ENCODE assay signal across 23 cellular contexts in genomic region chr14:70602254-70602653, GRCh38. TPM values are rescaled to one million over a fixed set of nuclear protein-coding genes. Genes with fewer than 3 reads are reported as not detected.
DNase-seq lines count a peak whose midpoint lies in the region; ATAC-seq, FAIRE-seq and TF ChIP-seq lines count a peak whose summit lies in the region.
"Had no signal": no experiment of that assay in that cellular context is flagged by ENCODE, and none has a peak within 500 bp of the region (broad histone marks: within the 10 kb centered on the region; RNA-seq: fewer than 3 reads in every experiment).

No MANE protein-coding gene starts in this region.

- H3K27ac Mint-ChIP-seq in stimulated activated memory B cell treated with anti-CD40 and anti-IgM and Interleukin-4, amounts not matched to agents 10 μg/mL and 1 μg/mL and 100 μg/mL, for 72 hours, result no peak overlapping the region
- H3K27ac Mint-ChIP-seq: activated CD4-positive, alpha-beta T cell treated with anti-CD3 and anti-CD28 coated beads, Interleukin-2, amount 10 ng/mL, durations not matched to agents 24 days and 14 days; activated naive CD8-positive, alpha-beta T cell treated with anti-CD3 and anti-CD28 coated beads, Interleukin-2, amount 10 ng/mL, durations not matched to agents 7 days and 5 days; activated T-helper 2 cell treated with anti-CD3 and anti-CD28 coated beads, Interferon-gamma antibody, Interleukin-2, Interleukin-4, amounts not matched to agents 10 μg/mL and 5 μg/mL and 100 μg/mL, durations not matched to agents 14 hours and 24 hours and 36 hours; HFFc6; neural progenitor cell had no signal

- TF ChIP-seq POLR2A in GM12892 (IDR thresholded peaks at IDR 0.05; ENCODE audit: low read depth, low read length), result no peak

- H3K4me1 Mint-ChIP-seq in stimulated activated memory B cell treated with anti-CD40 and anti-IgM and Interleukin-4, amounts not matched to agents 10 μg/mL and 1 μg/mL and 100 μg/mL, for 72 hours, result peaks cover 49% of the 10 kb centered on the region

- no peaks in the 10 kb centered on the region for H3K27me3 Mint-ChIP-seq in stimulated activated memory B cell treated with anti-CD40 and anti-IgM and Interleukin-4, amounts not matched to agents 10 μg/mL and 1 μg/mL and 100 μg/mL, for 72 hours

- no peaks in the 10 kb centered on the region for H3K9me3 Mint-ChIP-seq in stimulated activated memory B cell treated with anti-CD40 and anti-IgM and Interleukin-4, amounts not matched to agents 10 μg/mL and 1 μg/mL and 100 μg/mL, for 72 hours
- H3K9me3 Mint-ChIP-seq: activated CD4-positive, alpha-beta T cell treated with anti-CD3 and anti-CD28 coated beads, Interleukin-2, amount 10 ng/mL, durations not matched to agents 24 days and 14 days; activated naive CD8-positive, alpha-beta T cell treated with anti-CD3 and anti-CD28 coated beads, Interleukin-2, amount 10 ng/mL, durations not matched to agents 7 days and 5 days; activated T-helper 2 cell treated with anti-CD3 and anti-CD28 coated beads, Interferon-gamma antibody, Interleukin-2, Interleukin-4, amounts not matched to agents 10 μg/mL and 5 μg/mL and 100 μg/mL, durations not matched to agents 14 hours and 24 hours and 36 hours; HFFc6; neural progenitor cell had no signal

- peak; percentile 86 for FAIRE-seq in GM12892 (lab: Jason Lieb, UNC)
- FAIRE-seq: D721Med, K562 had no signal

- ATAC-seq in GM21381 (IDR thresholded peaks at IDR 0.05; ENCODE audit: unreplicated experiment) (peak; percentile 41), HG03378 (IDR thresholded peaks at IDR 0.05; ENCODE audit: unreplicated experiment) (peak; percentile 47), HG03175 (IDR thresholded peaks at IDR 0.05; ENCODE audit: unreplicated experiment) (no peak), GM19395 (IDR thresholded peaks at IDR 0.05; ENCODE audit: unreplicated experiment) (no peak), left ventricle myocardium superior (no peak)
- ATAC-seq in stimulated activated memory B cell treated with anti-CD40 and anti-IgM and Interleukin-4, amounts not matched to agents 10 μg/mL and 1 μg/mL and 100 μg/mL, for 72 hours, result peak; percentile 69
- ATAC-seq: K562 had no signal

- DNase-seq in GM12892 (ENCODE audit: insufficient read length) (peak; percentile 15), left ventricle myocardium superior (no peak)
- DNase-seq: activated CD4-positive, alpha-beta T cell treated with anti-CD3 and anti-CD28 coated beads, Interleukin-2, amount 10 ng/mL, durations not matched to agents 24 days and 14 days; activated CD8-positive, alpha-beta memory T cell treated with anti-CD3 and anti-CD28 coated beads, Interleukin-2, amount 50 U/mL, for 4 hours; activated naive CD8-positive, alpha-beta T cell treated with anti-CD3 and anti-CD28 coated beads, Interleukin-2, amount 10 ng/mL, durations not matched to agents 7 days and 5 days; HFFc6; left ventricle myocardium inferior; MM.1S; NCI-H1436; NCI-H526 treated with DMSO at 0.1 percent for 48 hours; posterior cingulate gyrus; RPMI8226; SK-N-SH; T-helper 2 cell had no signal

- intact Hi-C loops in left ventricle myocardium superior (cut with micrococcal nuclease), result no loop called here

- H3K36me3 Mint-ChIP-seq in stimulated activated memory B cell treated with anti-CD40 and anti-IgM and Interleukin-4, amounts not matched to agents 10 μg/mL and 1 μg/mL and 100 μg/mL, for 72 hours, result peaks cover 4% of the 10 kb centered on the region
- H3K36me3 Mint-ChIP-seq: activated naive CD8-positive, alpha-beta T cell treated with anti-CD3 and anti-CD28 coated beads, Interleukin-2, amount 10 ng/mL, durations not matched to agents 7 days and 5 days; neural progenitor cell had no signal

- H3K4me3 Mint-ChIP-seq in stimulated activated memory B cell treated with anti-CD40 and anti-IgM and Interleukin-4, amounts not matched to agents 10 μg/mL and 1 μg/mL and 100 μg/mL, for 72 hours, result no peak overlapping the region
- H3K4me3 Mint-ChIP-seq: activated CD4-positive, alpha-beta T cell treated with anti-CD3 and anti-CD28 coated beads, Interleukin-2, amount 10 ng/mL, durations not matched to agents 24 days and 14 days; activated naive CD8-positive, alpha-beta T cell treated with anti-CD3 and anti-CD28 coated beads, Interleukin-2, amount 10 ng/mL, durations not matched to agents 7 days and 5 days; HFFc6 had no signal

RNA-seq across cellular contexts. Expression of gene MED6, which starts 1.8 kb away (rescaled TPM):
- polyA plus RNA-seq in GM12892 (2012; ENCODE audit: missing spikeins), result 47.6 TPM
- 18.6 TPM for total RNA-seq in left ventricle myocardium superior

RNA-seq across cellular contexts. Expression of gene TTC9, which starts 39.5 kb away (rescaled TPM):
- polyA plus RNA-seq in GM12892 (2012; ENCODE audit: missing spikeins), result 9.6 TPM
- total RNA-seq in left ventricle myocardium superior, result 0.67 TPM
- polyA plus RNA-seq: K562 had no signal

Comparison
In these comparisons a context has a peak if more than half of its experiments do, and no peak if none do; other contexts are left out.
1. ATAC-seq: peak in GM21381 (single experiment), HG03378 (single experiment) and stimulated activated memory B cell treated with anti-CD40 and anti-IgM and Interleukin-4, amounts not matched to agents 10 μg/mL and 1 μg/mL and 100 μg/mL, for 72 hours (single experiment); none in HG03175 (single experiment), GM19395 (single experiment) and left ventricle myocardium superior (single experiment).